In the genomic region with DNA sequence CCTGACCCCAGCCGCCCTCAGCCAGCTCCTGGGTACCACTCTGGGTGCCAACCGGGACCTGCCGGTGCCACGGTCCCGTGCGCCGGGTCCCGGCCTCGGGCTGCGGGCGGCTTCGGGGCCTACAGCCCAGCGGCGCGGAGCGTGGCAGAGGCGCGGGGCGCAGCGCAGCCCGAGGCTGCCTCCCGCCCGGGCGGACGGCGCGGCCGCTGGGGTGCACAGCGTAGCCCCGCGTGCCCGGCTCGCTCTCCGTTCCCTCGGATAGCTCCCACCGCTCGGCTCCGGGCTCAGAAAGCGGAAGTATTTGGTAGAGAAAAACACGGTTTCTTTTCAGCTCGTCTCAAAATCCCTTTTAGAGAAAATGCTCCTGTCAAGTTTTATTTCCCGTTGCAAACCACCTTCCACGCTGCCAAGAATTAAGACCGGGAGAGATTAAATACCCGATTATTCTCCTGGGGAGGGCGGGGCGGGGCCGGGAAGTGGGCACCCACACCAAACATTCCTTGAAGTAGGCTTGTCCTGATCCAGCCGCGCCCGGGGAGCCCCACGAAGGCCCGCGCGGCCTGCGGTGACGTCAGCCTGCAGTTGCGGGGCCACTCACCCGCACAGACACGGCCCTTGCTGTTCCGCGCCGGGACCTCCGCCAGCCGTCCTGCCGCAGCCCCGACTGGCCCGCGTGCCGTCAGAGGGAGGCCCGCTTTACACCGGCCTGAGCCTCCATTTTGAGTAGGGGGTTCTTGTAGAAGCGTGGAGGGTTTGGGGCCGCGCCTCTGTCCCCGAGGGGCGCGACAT, we compare ENCODE assay signal across 8 cellular contexts. TPM values are rescaled to one million over a fixed set of nuclear protein-coding genes. Genes with fewer than 3 reads are reported as not detected.
DNase-seq lines count a peak whose midpoint lies in the region; ATAC-seq and TF ChIP-seq lines count a peak whose summit lies in the region.

No MANE protein-coding gene starts in this region.

- no peaks in the 10 kb centered on the region for H3K36me3 Mint-ChIP-seq in CD4-positive, alpha-beta T cell (ENCODE audit: low read depth)

- peaks cover 99% of the 10 kb centered on the region for H3K27me3 Mint-ChIP-seq in CD4-positive, alpha-beta T cell

- H3K9ac ChIP-seq in fibroblast of lung (ENCODE audit: insufficient read depth, low read length), result no peak overlapping the region

- CTCF ChIA-PET in CD4-positive, alpha-beta T cell (lab: Charles Lee), result interaction anchor here (0.8 to 1.5 kb wide), 3 partner anchors 13 to 42 kb away, joined by 3 to 9 read pairs (median 3); no protein-coding TSS in a partner anchor

- H3K27me3 ChIP-seq in CD4-positive, alpha-beta T cell (ENCODE audit: control insufficient read depth, insufficient read depth, low read length), result peaks cover 96% of the 10 kb centered on the region
- H3K27me3 ChIP-seq in fibroblast of lung (ENCODE audit: control insufficient read depth, insufficient read depth, low read length), result peaks cover 72% of the 10 kb centered on the region
- peaks cover 8% of the 10 kb centered on the region for H3K27me3 ChIP-seq in ovary

- H2AFZ ChIP-seq in fibroblast of lung (ENCODE audit: low read length), result no peak overlapping the region

- peak; percentile 33 for ATAC-seq in CD4-positive, alpha-beta T cell (ENCODE audit: poor library complexity)

- no peaks in the 10 kb centered on the region for H3K79me2 ChIP-seq in fibroblast of lung (ENCODE audit: control insufficient read depth, insufficient read depth, low read length)

- 2 to 4% (median 3%) methylated on average over 58 to 78 of the region's 78 CpGs for WGBS in ovary, 3 donors

- no peaks in the 10 kb centered on the region for H4K20me1 ChIP-seq in fibroblast of lung (ENCODE audit: control insufficient read depth, extremely low read depth, insufficient read depth, low read length)

- DNase-seq in CD4-positive, alpha-beta T cell, result no peak
- DNase-seq in NOMO-1 treated with DMSO at 0.1 percent for 48 hours (lab: John Stamatoyannopoulos, UW; ENCODE audit: unreplicated experiment), result peak; percentile 75
- no peak for DNase-seq in fibroblast of lung (ENCODE audit: low read depth in 2 of 2)
- no peak for DNase-seq in ovary
- DNase-seq in NCI-H2029 (lab: John Stamatoyannopoulos, UW), result no peak
- DNase-seq in NCI-H524 treated with DMSO at 0.1 percent for 48 hours (lab: John Stamatoyannopoulos, UW), result no peak
- DNase-seq in iPS-NIHi7 (ENCODE audit: extremely low spot score), result no peak
- no peak for DNase-seq in NCI-H446 treated with DMSO at 0.1 percent for 48 hours (lab: John Stamatoyannopoulos, UW)

- H3K36me3 ChIP-seq in fibroblast of lung (ENCODE audit: control insufficient read depth, insufficient read depth, low read length) (no peaks in the 10 kb centered on the region), ovary (no peaks in the 10 kb centered on the region)

- no peak for TF ChIP-seq CTCF in CD4-positive, alpha-beta T cell (IDR thresholded peaks at IDR 0.05)
- no peak for TF ChIP-seq CTCF in fibroblast of lung (conservative IDR thresholded peaks at IDR 0.05 in 1 of 2, IDR thresholded peaks at IDR 0.05 in 1 of 2; ENCODE audit: low read depth in 1 of 2, low read length in 2 of 2)
- TF ChIP-seq CTCF in ovary (IDR thresholded peaks at IDR 0.05), result no peak

- peak overlapping the region in 1 of 4 experiments; percentile 28 for H3K4me3 ChIP-seq in fibroblast of lung (replicated peaks in 1 of 4; ENCODE audit: control extremely low read depth in 1 of 4, insufficient read depth in 1 of 4, low read depth in 3 of 4, low read length in 4 of 4)
- peak overlapping the region; percentile 38 for H3K4me3 ChIP-seq in ovary

- H3K9me3 Mint-ChIP-seq in CD4-positive, alpha-beta T cell, result no peaks in the 10 kb centered on the region

- H3K27ac ChIP-seq in CD4-positive, alpha-beta T cell (ENCODE audit: low read depth, low read length), result no peak overlapping the region
- H3K27ac ChIP-seq in fibroblast of lung (ENCODE audit: insufficient read depth, low read length) (no peak overlapping the region), ovary (no peak overlapping the region)

- H3K4me3 Mint-ChIP-seq in CD4-positive, alpha-beta T cell, result peak overlapping the region; percentile 76

- no peaks in the 10 kb centered on the region for H3K4me1 ChIP-seq in fibroblast of lung (ENCODE audit: control insufficient read depth, extremely low read depth, insufficient read depth, low read length)
- H3K4me1 ChIP-seq in ovary (ENCODE audit: insufficient read depth), result peaks cover 2% of the 10 kb centered on the region

- H3K9me3 ChIP-seq in CD4-positive, alpha-beta T cell (ENCODE audit: control insufficient read depth, low read length), result no peaks in the 10 kb centered on the region
- no peaks in the 10 kb centered on the region for H3K9me3 ChIP-seq in fibroblast of lung (ENCODE audit: control insufficient read depth, insufficient read depth, low read depth, low read length)
- H3K9me3 ChIP-seq in ovary, result no peaks in the 10 kb centered on the region

- H3K4me2 ChIP-seq in fibroblast of lung (ENCODE audit: extremely low read depth, insufficient read depth, low read length), result peak overlapping the region; percentile 37

- POLR2A ChIA-PET in CD4-positive, alpha-beta T cell (lab: Charles Lee), result interaction anchor here (0.5 to 1.5 kb wide), 5 partner anchors 10 to 419 kb away, joined by 3 to 5 read pairs (median 4); no protein-coding TSS in a partner anchor

- no peak overlapping the region for H3K27ac Mint-ChIP-seq in CD4-positive, alpha-beta T cell

- intact Hi-C loops in CD4-positive, alpha-beta T cell (cut with DNase I, micrococcal nuclease), result loop anchor here (1.0 to 10.0 kb wide), 4 partner anchors 472 to 992 kb away; a partner anchor contains a TSS
- intact Hi-C loops in ovary (cut with DNase I), result loop anchor here in 1 of 4 donors (10.0 kb wide), 1 partner anchor 582 kb away; no protein-coding TSS in a partner anchor

- TF ChIP-seq EP300 in ovary (IDR thresholded peaks at IDR 0.05), result no peak

- no peak for TF ChIP-seq POLR2A in ovary (IDR thresholded peaks at IDR 0.05)

- H3K4me1 Mint-ChIP-seq in CD4-positive, alpha-beta T cell (ENCODE audit: low read depth), result peaks cover 51% of the 10 kb centered on the region

RNA-seq across cellular contexts. Expression of a gene that starts 7.2 kb away (rescaled TPM):
- not detected for total RNA-seq in CD4-positive, alpha-beta T cell
- total RNA-seq in fibroblast of lung (not detected in 2 replicates), ovary (not detected)
- polyA plus RNA-seq in fibroblast of lung (not detected in 2 replicates), ovary (under 1 TPM in 1 of 2 donors, not detected in 1; 0.07 TPM)
- polyA plus RNA-seq in fibroblast of lung (2012), result not detected in 2 replicates
- polyA minus RNA-seq in fibroblast of lung (ENCODE audit: low replicate concordance), result not detected in 2 replicates

RNA-seq across cellular contexts. Expression of a gene that starts 7.7 kb away (rescaled TPM):
- total RNA-seq in CD4-positive, alpha-beta T cell, result not detected
- total RNA-seq in fibroblast of lung (not detected in 2 replicates), ovary (1 to 10 TPM in 3 of 7 donors, under 1 TPM in 1, not detected in 3; 0.23 to 2.0 (median 1.5) TPM)
- polyA plus RNA-seq in fibroblast of lung (0.03 and 0.18 TPM in 2 replicates), ovary (under 1 TPM; 0.11 to 0.65 TPM)
- polyA plus RNA-seq in fibroblast of lung (2012), result 0.05 and 0.43 TPM in 2 replicates
- polyA minus RNA-seq in fibroblast of lung (ENCODE audit: low replicate concordance), result 0.12 TPM in 1 of 2 replicates, not detected in the other

RNA-seq across cellular contexts. Expression of a gene that starts 18.6 kb away (rescaled TPM):
- total RNA-seq in CD4-positive, alpha-beta T cell, result not detected
- total RNA-seq in fibroblast of lung (under 0.01 and 0.17 TPM in 2 replicates), ovary (1 to 10 TPM in 3 of 7 donors, under 1 TPM in 3, not detected in 1; 0.25 to 2.0 (median 0.91) TPM)
- polyA plus RNA-seq in fibroblast of lung (0.25 and 1.00 TPM in 2 replicates), ovary (1 to 10 TPM in 1 of 2 donors, under 1 TPM in 1; 0.34 to 2.8 TPM)
- polyA plus RNA-seq in fibroblast of lung (2012), result 0.12 and 0.75 TPM in 2 replicates
- polyA minus RNA-seq in fibroblast of lung (ENCODE audit: low replicate concordance), result 1.6 TPM in 1 of 2 replicates, not detected in the other

RNA-seq across cellular contexts. Expression of a gene that starts 27.4 kb away (rescaled TPM):
- total RNA-seq in CD4-positive, alpha-beta T cell, result not detected
- under 0.01 TPM in 1 of 2 replicates, not detected in the other for total RNA-seq in fibroblast of lung
- polyA plus RNA-seq in fibroblast of lung, result 0.08 and 0.11 TPM in 2 replicates
- 0.09 TPM in 1 of 2 replicates, not detected in the other for polyA plus RNA-seq in fibroblast of lung (2012)
- not detected in 2 replicates for polyA minus RNA-seq in fibroblast of lung (ENCODE audit: low replicate concordance)
- total RNA-seq in ovary, result 1 to 10 TPM in 1 of 7 donors, under 1 TPM in 5, not detected in 1; 0.12 to 1.0 (median 0.57) TPM
- polyA plus RNA-seq in ovary, result 1 to 10 TPM in 1 of 2 donors, under 1 TPM in 1; 0.22 to 2.5 TPM

RNA-seq across cellular contexts. Expression of a gene that starts 36.3 kb away (rescaled TPM):
- not detected for total RNA-seq in CD4-positive, alpha-beta T cell
- 1.0 and 1.2 TPM in 2 replicates for total RNA-seq in fibroblast of lung
- polyA plus RNA-seq in fibroblast of lung, result 5.3 and 5.9 TPM in 2 replicates
- polyA plus RNA-seq in fibroblast of lung (2012), result 6.8 and 7.9 TPM in 2 replicates
- polyA minus RNA-seq in fibroblast of lung (ENCODE audit: low replicate concordance), result 4.8 and 6.3 TPM in 2 replicates
- total RNA-seq in ovary, result 1 to 10 TPM in 3 of 7 donors, under 1 TPM in 4; 0.23 to 4.5 (median 0.75) TPM
- 1 to 10 TPM in 1 of 2 donors, under 1 TPM in 1; 0.53 to 4.1 TPM for polyA plus RNA-seq in ovary
